ENCODE assay signal across 19 cellular contexts in the genomic region with DNA sequence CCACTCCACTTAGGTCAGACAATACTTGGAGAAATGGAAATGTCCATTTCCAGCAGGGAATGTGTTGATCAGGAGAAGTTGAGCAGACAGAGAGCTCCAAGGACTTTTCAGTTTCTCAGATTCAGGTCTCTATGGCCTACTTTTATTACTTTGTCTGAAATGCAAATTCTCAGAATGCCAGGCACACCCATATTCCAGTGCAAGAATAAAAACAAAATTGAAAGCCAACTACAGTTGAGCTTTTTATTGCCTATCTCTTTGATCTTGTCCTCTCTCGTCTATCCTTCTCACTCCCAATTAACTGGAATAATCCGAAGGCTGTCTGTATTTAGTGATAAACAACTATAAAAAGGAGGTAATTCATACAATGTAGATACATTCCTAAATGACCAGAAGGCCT.
"Had no signal": no experiment of that assay in that cellular context is flagged by ENCODE, and none has a peak within 500 bp of the region (broad histone marks: within the 10 kb centered on the region; RNA-seq: fewer than 3 reads in every experiment).

No MANE protein-coding gene starts in this region.

- DNase-seq: activated B cell treated with CpG ODN at 0.5 μM for 24 hours; activated CD4-positive, alpha-beta memory T cell treated with anti-CD3 and anti-CD28 coated beads, Interleukin-2, amount 10 ng/mL, durations not matched to agents 7 days and 5 days; activated CD4-positive, alpha-beta T cell treated with anti-CD3 and anti-CD28 coated beads for 48 hours; activated CD8-positive, alpha-beta memory T cell treated with anti-CD3 and anti-CD28 coated beads, Interleukin-2, amount 10 ng/mL, durations not matched to agents 7 days and 5 days; amygdala; dermis blood vessel endothelial cell; effector memory CD4-positive, alpha-beta T cell; foreskin keratinocyte; hypothalamus; islet precursor cell; mammary epithelial cell; naive thymus-derived CD8-positive, alpha-beta T cell; ovary had no signal

- H3K4me1 Mint-ChIP-seq: activated B cell treated with CpG ODN at 0.5 μM for 24 hours; activated CD4-positive, alpha-beta memory T cell treated with anti-CD3 and anti-CD28 coated beads, Interleukin-2, amount 10 ng/mL, durations not matched to agents 7 days and 5 days; activated CD8-positive, alpha-beta memory T cell treated with anti-CD3 and anti-CD28 coated beads, Interleukin-2, amount 10 ng/mL, durations not matched to agents 7 days and 5 days had no signal

- H3K36me3 ChIP-seq: ovary had no signal

- FAIRE-seq: endothelial cell of umbilical vein, TTC549 had no signal

- H3K27me3 Mint-ChIP-seq: activated B cell treated with CpG ODN at 0.5 μM for 24 hours; activated CD4-positive, alpha-beta memory T cell treated with anti-CD3 and anti-CD28 coated beads, Interleukin-2, amount 10 ng/mL, durations not matched to agents 7 days and 5 days; activated CD8-positive, alpha-beta memory T cell treated with anti-CD3 and anti-CD28 coated beads, Interleukin-2, amount 10 ng/mL, durations not matched to agents 7 days and 5 days; activated naive CD8-positive, alpha-beta T cell; stimulated activated naive CD8-positive, alpha-beta T cell treated with anti-CD3 and anti-CD28 coated beads, Interleukin-15, Interleukin-2, amounts not matched to agents 100 ng/mL and 50 ng/mL, for 24 hours; type B pancreatic cell had no signal

- H3K9me3 ChIP-seq: ovary had no signal

- H3K4me1 ChIP-seq: foreskin keratinocyte had no signal

- H3K9me3 Mint-ChIP-seq: activated B cell treated with CpG ODN at 0.5 μM for 24 hours, type B pancreatic cell had no signal

- ATAC-seq: activated CD8-positive, alpha-beta memory T cell treated with anti-CD3 and anti-CD28 coated beads, Interleukin-2, amount 10 ng/mL, durations not matched to agents 7 days and 5 days; foreskin keratinocyte; left lobe of liver; naive thymus-derived CD8-positive, alpha-beta T cell had no signal

- H3K4me3 ChIP-seq: ovary had no signal

- H3K27ac Mint-ChIP-seq: activated B cell treated with CpG ODN at 0.5 μM for 24 hours; activated CD4-positive, alpha-beta memory T cell treated with anti-CD3 and anti-CD28 coated beads, Interleukin-2, amount 10 ng/mL, durations not matched to agents 7 days and 5 days; activated CD8-positive, alpha-beta memory T cell treated with anti-CD3 and anti-CD28 coated beads, Interleukin-2, amount 10 ng/mL, durations not matched to agents 7 days and 5 days; activated naive CD8-positive, alpha-beta T cell; naive thymus-derived CD8-positive, alpha-beta T cell; stimulated activated naive CD8-positive, alpha-beta T cell treated with anti-CD3 and anti-CD28 coated beads, Interleukin-15, Interleukin-2, amounts not matched to agents 100 ng/mL and 50 ng/mL, for 24 hours; type B pancreatic cell had no signal

- H3K27me3 ChIP-seq: foreskin keratinocyte, ovary had no signal

- H3K27ac ChIP-seq: foreskin keratinocyte, ovary had no signal

- H3K4me3 Mint-ChIP-seq: activated B cell treated with CpG ODN at 0.5 μM for 24 hours; activated CD4-positive, alpha-beta memory T cell treated with anti-CD3 and anti-CD28 coated beads, Interleukin-2, amount 10 ng/mL, durations not matched to agents 7 days and 5 days; activated CD8-positive, alpha-beta memory T cell treated with anti-CD3 and anti-CD28 coated beads, Interleukin-2, amount 10 ng/mL, durations not matched to agents 7 days and 5 days; activated naive CD8-positive, alpha-beta T cell; naive thymus-derived CD8-positive, alpha-beta T cell; stimulated activated naive CD8-positive, alpha-beta T cell treated with anti-CD3 and anti-CD28 coated beads, Interleukin-15, Interleukin-2, amounts not matched to agents 100 ng/mL and 50 ng/mL, for 24 hours; type B pancreatic cell had no signal

- H3K36me3 Mint-ChIP-seq: activated CD8-positive, alpha-beta memory T cell treated with anti-CD3 and anti-CD28 coated beads, Interleukin-2, amount 10 ng/mL, durations not matched to agents 7 days and 5 days; activated naive CD8-positive, alpha-beta T cell; naive thymus-derived CD8-positive, alpha-beta T cell; type B pancreatic cell had no signal
